ENCODE assay signal across 15 cellular contexts in genomic region chr11:72349053-72349452, GRCh38.
A peak's percentile ranks its signal among the peaks of the same experiment; 100 is the strongest.
DNase-seq lines count a peak whose midpoint lies in the region; ATAC-seq and TF ChIP-seq lines count a peak whose summit lies in the region.
"Had no signal": no experiment of that assay in that cellular context is flagged by ENCODE, and none has a peak within 500 bp of the region (broad histone marks: within the 10 kb centered on the region; RNA-seq: fewer than 3 reads in every experiment).

No MANE protein-coding gene starts in this region.

- no peaks in the 10 kb centered on the region for H3K9me3 ChIP-seq in heart left ventricle
- H3K9me3 ChIP-seq in OCI-LY3 (ENCODE audit: insufficient read depth, low read length) = no peaks in the 10 kb centered on the region
- H3K9me3 ChIP-seq: BLaER1 treated with 17β-estradiol and CSF1 and Interleukin-3, amounts not matched to agents 10 nM and 100 nM had no signal

- no peak overlapping the region for H2AFZ ChIP-seq in OCI-LY3 (ENCODE audit: low read depth, low read length)

- TF ChIP-seq CTCF in heart left ventricle (IDR thresholded peaks at IDR 0.05) (no peak), OCI-LY3 (IDR thresholded peaks at IDR 0.05; ENCODE audit: low read depth, low read length) (no peak), glutamatergic neuron (IDR thresholded peaks at IDR 0.05; ENCODE audit: partially characterized antibody, unreplicated experiment) (no peak)

- peak; percentile 45 for ATAC-seq in Right ventricle myocardium superior (ENCODE audit: poor library complexity)
- no peak for ATAC-seq in heart left ventricle
- ATAC-seq: CD8-positive, alpha-beta T cell; HCT116 had no signal

- 0 out of 2 replicates have a peak overlapping the region, but pooled peaks have one; percentile 1 for H3K4me2 ChIP-seq in OCI-LY3 (ENCODE audit: low read length)

- H3K36me3 Mint-ChIP-seq in glutamatergic neuron (ENCODE audit: unreplicated experiment) = no peaks in the 10 kb centered on the region

- H3K27ac ChIP-seq in heart left ventricle (no peak overlapping the region), OCI-LY3 (ENCODE audit: low read length) (no peak overlapping the region)
- H3K27ac ChIP-seq: BLaER1 treated with 17β-estradiol and CSF1 and Interleukin-3, amounts not matched to agents 10 nM and 100 nM had no signal

- peaks cover 0 to 21% (median 13%) of the 10 kb centered on the region in 12 donors for H3K4me1 ChIP-seq in heart left ventricle
- H3K4me1 ChIP-seq in OCI-LY3 (ENCODE audit: low read length) = peaks cover 58% of the 10 kb centered on the region

- H3K9me3 Mint-ChIP-seq in glutamatergic neuron (ENCODE audit: unreplicated experiment) = no peaks in the 10 kb centered on the region
- H3K9me3 Mint-ChIP-seq: CD8-positive, alpha-beta T cell; HFFc6 had no signal

- H3K4me1 Mint-ChIP-seq in glutamatergic neuron (ENCODE audit: low read depth, unreplicated experiment) = peaks cover 18% of the 10 kb centered on the region
- H3K4me1 Mint-ChIP-seq: B cell had no signal

- H3K79me2 ChIP-seq in OCI-LY3 (ENCODE audit: low read length) = no peaks in the 10 kb centered on the region; the same call in 1 of the 2 replicates

- intact Hi-C loops in Right ventricle myocardium superior (cut with DNase I) = no loop called here
- intact Hi-C loops in heart left ventricle (cut with DNase I) = no loop called here

- no peaks in the 10 kb centered on the region for H3K27me3 Mint-ChIP-seq in glutamatergic neuron (ENCODE audit: unreplicated experiment)
- H3K27me3 Mint-ChIP-seq: B cell had no signal

- no peak overlapping the region for H3K9ac ChIP-seq in OCI-LY3 (ENCODE audit: low read length)

- H3K27me3 ChIP-seq in heart left ventricle = no peaks in the 10 kb centered on the region
- no peaks in the 10 kb centered on the region for H3K27me3 ChIP-seq in OCI-LY3 (ENCODE audit: low read depth, low read length)
- H3K27me3 ChIP-seq: BLaER1 treated with 17β-estradiol and CSF1 and Interleukin-3, amounts not matched to agents 10 nM and 100 nM had no signal

- no peak for DNase-seq in Right ventricle myocardium superior
- DNase-seq in heart left ventricle = no peak
- no peak for DNase-seq in glutamatergic neuron
- no peak for DNase-seq in COR-L47 (lab: John Stamatoyannopoulos, UW)
- no peak for DNase-seq in midbrain (lab: John Stamatoyannopoulos, UW)
- DNase-seq: CD8-positive, alpha-beta T cell; DMS 273 treated with DMSO at 0.1 percent for 48 hours; GF-D8; GOT3; H7; HFFc6 had no signal

- 46 to 79% (median 63%) methylated on average over 2 of the region's 2 CpGs for WGBS in heart left ventricle, 4 donors

- no peaks in the 10 kb centered on the region for H4K20me1 ChIP-seq in OCI-LY3 (ENCODE audit: insufficient read depth, low read length)

- peaks cover 0 to 12% (median 0%) of the 10 kb centered on the region in 9 donors for H3K36me3 ChIP-seq in heart left ventricle
- H3K36me3 ChIP-seq in OCI-LY3 (replicated peaks; ENCODE audit: low read depth, low read length) = peaks cover 4% of the 10 kb centered on the region

- peak overlapping the region; percentile 95 for H3K27ac Mint-ChIP-seq in glutamatergic neuron (ENCODE audit: unreplicated experiment)
- H3K27ac Mint-ChIP-seq: B cell; CD8-positive, alpha-beta T cell; HFFc6 had no signal

- H3K4me3 Mint-ChIP-seq in glutamatergic neuron (ENCODE audit: unreplicated experiment) = no peak overlapping the region
- H3K4me3 Mint-ChIP-seq: B cell; CD8-positive, alpha-beta T cell; HFFc6 had no signal

- TF ChIP-seq POLR2A in heart left ventricle (IDR thresholded peaks at IDR 0.05) = no peak

- H3K4me3 ChIP-seq in heart left ventricle (no peak overlapping the region), OCI-LY3 (ENCODE audit: low read length) (no peak overlapping the region)
- H3K4me3 ChIP-seq: BLaER1 treated with 17β-estradiol and CSF1 and Interleukin-3, amounts not matched to agents 10 nM and 100 nM had no signal
